ENCODE assay signal across 26 cellular contexts in the genomic region with DNA sequence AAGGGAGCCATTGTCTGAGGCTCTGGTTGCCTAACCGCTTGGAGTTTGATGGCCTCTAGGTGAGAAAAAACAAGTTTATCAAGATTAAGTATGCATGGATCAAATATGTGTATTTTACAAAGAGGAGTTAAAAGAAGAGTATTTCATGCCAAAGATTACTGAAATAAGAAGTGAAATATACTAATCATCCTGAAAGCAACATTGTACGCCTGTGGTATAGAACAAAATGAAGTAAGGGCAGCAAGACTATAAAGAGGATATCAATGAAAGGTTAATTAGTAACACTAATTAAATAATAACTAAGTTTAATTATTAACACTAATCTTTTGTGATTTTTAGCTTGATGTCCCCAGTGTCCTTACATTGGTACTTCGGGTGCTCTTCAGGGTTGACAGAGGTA.
DNase-seq lines count a peak whose midpoint lies in the region; ATAC-seq and FAIRE-seq lines count a peak whose summit lies in the region.
"Had no signal": no experiment of that assay in that cellular context is flagged by ENCODE, and none has a peak within 500 bp of the region (broad histone marks: within the 10 kb centered on the region; RNA-seq: fewer than 3 reads in every experiment).

No MANE protein-coding gene starts in this region.

- no peak overlapping the region for H3K27ac Mint-ChIP-seq in activated naive CD4-positive, alpha-beta T cell treated with anti-CD3 and anti-CD28 coated beads for 36 hours
- no peak overlapping the region for H3K27ac Mint-ChIP-seq in T-helper 2 cell treated with Interferon-gamma antibody and Interleukin-4, amounts not matched to agents 5 μg/mL and 100 μg/mL, for 36 hours
- H3K27ac Mint-ChIP-seq: nephron progenitor cell had no signal

- peak; percentile 10 for DNase-seq in small intestine
- DNase-seq in activated naive CD4-positive, alpha-beta T cell treated with anti-CD3 and anti-CD28 coated beads for 36 hours = no peak
- DNase-seq in T-helper 2 cell treated with Interferon-gamma antibody and Interleukin-4, amounts not matched to agents 5 μg/mL and 100 μg/mL, for 36 hours (ENCODE audit: low spot score) = no peak
- DNase-seq: activated CD4-positive, alpha-beta T cell treated with anti-CD3 and anti-CD28 coated beads, Interleukin-2, amount 50 U/mL, for 48 hours; activated gamma-delta T cell treated with Interleukin-2 at 50 U/mL for 16 hours; activated T-cell treated with anti-CD3 and anti-CD28 coated beads, Interleukin-2, amount 50 U/mL, for 48 hours; central memory CD4-positive, alpha-beta T cell; DMS 273 treated with DMSO at 0.1 percent for 48 hours; GM23248; Karpas-422; left colon; NCI-H1417 treated with DMSO at 0.1 percent for 48 hours; NCI-H2081; NCI-H2227 treated with DMSO at 0.1 percent for 48 hours; NCI-H526; nephron progenitor cell; PC-3; stimulated activated CD4-positive, alpha-beta T cell treated with anti-CD3 and anti-CD28 coated beads, Interleukin-4, amount 100 ng/mL, for 24 hours had no signal

- no peak overlapping the region for H3K27ac ChIP-seq in small intestine (ENCODE audit: low read depth in 1 of 2, low read length in 1 of 2)
- H3K27ac ChIP-seq: GM23248, SK-N-MC, tibial nerve had no signal

- H3K36me3 ChIP-seq in small intestine (ENCODE audit: control insufficient read depth in 2 of 2, insufficient read depth in 2 of 2, low read length in 2 of 2) = no peaks in the 10 kb centered on the region
- H3K36me3 ChIP-seq: tibial nerve had no signal

- no peak overlapping the region for H3K4me3 ChIP-seq in small intestine (ENCODE audit: low read depth in 1 of 2, low read length in 2 of 2)
- H3K4me3 ChIP-seq: GM23248, SK-N-MC, tibial nerve had no signal

- H3K9me3 Mint-ChIP-seq in activated naive CD4-positive, alpha-beta T cell treated with anti-CD3 and anti-CD28 coated beads for 36 hours = no peaks in the 10 kb centered on the region
- no peaks in the 10 kb centered on the region for H3K9me3 Mint-ChIP-seq in T-helper 2 cell treated with Interferon-gamma antibody and Interleukin-4, amounts not matched to agents 5 μg/mL and 100 μg/mL, for 36 hours
- H3K9me3 Mint-ChIP-seq: nephron progenitor cell had no signal

- intact Hi-C loops in activated naive CD4-positive, alpha-beta T cell treated with anti-CD3 and anti-CD28 coated beads for 36 hours (cut with micrococcal nuclease) = no loop called here

- no peak overlapping the region for H3K4me3 Mint-ChIP-seq in activated naive CD4-positive, alpha-beta T cell treated with anti-CD3 and anti-CD28 coated beads for 36 hours
- H3K4me3 Mint-ChIP-seq in T-helper 2 cell treated with Interferon-gamma antibody and Interleukin-4, amounts not matched to agents 5 μg/mL and 100 μg/mL, for 36 hours = no peak overlapping the region
- H3K4me3 Mint-ChIP-seq: nephron progenitor cell had no signal

- no peaks in the 10 kb centered on the region for H3K27me3 ChIP-seq in small intestine (ENCODE audit: control insufficient read depth in 2 of 2, insufficient read depth in 2 of 2, low read length in 2 of 2)
- H3K27me3 ChIP-seq: tibial nerve had no signal

- H3K4me1 Mint-ChIP-seq in activated naive CD4-positive, alpha-beta T cell treated with anti-CD3 and anti-CD28 coated beads for 36 hours (ENCODE audit: low read depth) = no peaks in the 10 kb centered on the region
- H3K4me1 Mint-ChIP-seq in T-helper 2 cell treated with Interferon-gamma antibody and Interleukin-4, amounts not matched to agents 5 μg/mL and 100 μg/mL, for 36 hours (ENCODE audit: low read depth) = no peaks in the 10 kb centered on the region
- H3K4me1 Mint-ChIP-seq: nephron progenitor cell had no signal

- H3K36me3 Mint-ChIP-seq in activated naive CD4-positive, alpha-beta T cell treated with anti-CD3 and anti-CD28 coated beads for 36 hours (ENCODE audit: low read depth) = no peaks in the 10 kb centered on the region
- H3K36me3 Mint-ChIP-seq in T-helper 2 cell treated with Interferon-gamma antibody and Interleukin-4, amounts not matched to agents 5 μg/mL and 100 μg/mL, for 36 hours (ENCODE audit: low read depth) = no peaks in the 10 kb centered on the region

- no peaks in the 10 kb centered on the region for H3K9me3 ChIP-seq in small intestine (ENCODE audit: control insufficient read depth, low read depth)
- H3K9me3 ChIP-seq: tibial nerve had no signal

- no peak for FAIRE-seq in small intestine (lab: Jason Lieb, UNC)
- FAIRE-seq: GM12891, TTC549 had no signal

- WGBS in small intestine, 3 donors = 35 to 53% (median 43%) methylated on average over 3 of the region's 3 CpGs

- H3K4me1 ChIP-seq in small intestine (ENCODE audit: control insufficient read depth in 2 of 2, insufficient read depth in 1 of 2, low read depth in 1 of 2, low read length in 1 of 2) = no peaks in the 10 kb centered on the region

- H3K27me3 Mint-ChIP-seq in activated naive CD4-positive, alpha-beta T cell treated with anti-CD3 and anti-CD28 coated beads for 36 hours (ENCODE audit: low read depth) = no peaks in the 10 kb centered on the region
- no peaks in the 10 kb centered on the region for H3K27me3 Mint-ChIP-seq in T-helper 2 cell treated with Interferon-gamma antibody and Interleukin-4, amounts not matched to agents 5 μg/mL and 100 μg/mL, for 36 hours (ENCODE audit: low read depth)

- ATAC-seq in GM18909 (IDR thresholded peaks at IDR 0.05; ENCODE audit: poor library complexity, unreplicated experiment) (peak; percentile 37), HG02870 (IDR thresholded peaks at IDR 0.05; ENCODE audit: unreplicated experiment) (peak; percentile 36), HG03196 (IDR thresholded peaks at IDR 0.05; ENCODE audit: unreplicated experiment) (peak; percentile 29), HG02885 (IDR thresholded peaks at IDR 0.05; ENCODE audit: poor library complexity, unreplicated experiment) (no peak)
- ATAC-seq: left colon, PC-3 had no signal

- CTCF ChIA-PET in activated naive CD4-positive, alpha-beta T cell treated with anti-CD3 and anti-CD28 coated beads for 36 hours (lab: Charles Lee) = no interaction called here
